7 cellular contexts compared by ENCODE assay signal in the genomic region with DNA sequence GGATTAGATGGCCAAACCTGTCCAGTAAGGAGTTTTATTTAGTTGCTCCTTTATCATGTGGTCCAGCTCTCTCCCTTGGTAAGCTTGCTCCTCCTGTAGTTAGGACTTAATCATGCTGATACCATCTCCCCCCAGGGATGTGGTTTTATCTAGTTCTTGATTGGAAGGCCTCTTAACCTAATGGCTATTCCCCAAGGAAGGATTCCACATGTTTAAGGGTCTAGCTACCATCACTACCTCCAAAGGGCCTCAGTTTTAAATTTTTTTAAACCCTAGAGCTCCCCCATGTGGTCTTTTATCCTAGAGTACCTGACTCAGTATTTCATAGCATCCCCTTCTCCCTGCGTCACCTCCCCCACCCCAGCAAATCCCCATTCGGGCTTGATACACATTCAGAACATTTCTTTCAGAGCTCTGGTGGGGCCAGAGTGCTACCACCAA. TPM values are rescaled to one million over a fixed set of nuclear protein-coding genes. Genes with fewer than 3 reads are reported as not detected.
DNase-seq lines count a peak whose midpoint lies in the region; ATAC-seq, FAIRE-seq and TF ChIP-seq lines count a peak whose summit lies in the region.

No MANE protein-coding gene starts in this region.

- no peak overlapping the region for H3K27ac ChIP-seq in GM12878 (ENCODE audit: control insufficient read depth, insufficient read depth)

- RAD21 ChIA-PET in GM12878 (lab: Charles Lee; ENCODE audit: unreplicated experiment): interaction anchor here (0.5 to 4.2 kb wide), 4 partner anchors 8 to 124 kb away, joined by 3 to 15 read pairs (median 4); no protein-coding TSS in a partner anchor

- SMC1A ChIA-PET in GM12878 (lab: Charles Lee; ENCODE audit: uncharacterized antibody, unreplicated experiment): interaction anchor here (0.7 to 6.5 kb wide), 11 partner anchors 9 to 153 kb away, joined by 3 to 32 read pairs (median 3); a partner anchor contains a TSS

- WGBS in GM12878 (ENCODE audit: insufficient coverage, insufficient replicate concordance, low lambda C conversion rate, missing lambda C conversion rate): 66% methylated on average over 2 of the region's 2 CpGs

- no peak overlapping the region for H3K9ac ChIP-seq in GM12878 (ENCODE audit: control insufficient read depth, insufficient read depth, low read length)

- POLR2A ChIA-PET in GM12878 (lab: Charles Lee): interaction anchor here (0.6 to 1.5 kb wide), 3 partner anchors 9 to 132 kb away, joined by 3 to 4 read pairs (median 4); no protein-coding TSS in a partner anchor

- CTCF ChIA-PET in GM12878 (lab: Yijun Ruan, JAX): interaction anchor here (0.6 to 4.4 kb wide), 29 partner anchors 9 to 938 kb away, joined by 3 to 30 read pairs (median 4); a partner anchor contains a TSS

- H3K79me2 ChIP-seq in GM12878 (ENCODE audit: control insufficient read depth, insufficient read depth, low read length): peaks cover 2% of the 10 kb centered on the region; the same call in 1 of the 2 replicates

- in situ Hi-C loops in GM12878 (cut with MboI): loop anchor here (10.0 kb wide), 1 partner anchor 452 kb away; no protein-coding TSS in a partner anchor

- H3K4me3 ChIP-seq in GM12878: no peak overlapping the region
- no peak overlapping the region for H3K4me3 ChIP-seq in mucosa of descending colon

- no peak for TF ChIP-seq EP300 in GM12878 (IDR thresholded peaks at IDR 0.05; ENCODE audit: borderline replicate concordance in 1 of 2, control insufficient read depth in 1 of 2, low read depth in 2 of 2, low read length in 2 of 2)

- no peaks in the 10 kb centered on the region for H3K27me3 ChIP-seq in GM12878 (replicated peaks in 1 of 2; ENCODE audit: control insufficient read depth in 2 of 2, insufficient read depth in 2 of 2, low read length in 1 of 2)

- no peak overlapping the region for H3K4me2 ChIP-seq in GM12878 (ENCODE audit: control insufficient read depth, insufficient read depth)

- FAIRE-seq in GM12878 (lab: Jason Lieb, UNC): no peak

- TF ChIP-seq POLR2A in GM12878 (IDR thresholded peaks at IDR 0.05; ENCODE audit: low read depth, low read length): no peak

- 0 out of 2 replicates have a peak, but pooled peaks cover 2% of the 10 kb centered on the region for H3K4me1 ChIP-seq in GM12878 (ENCODE audit: control insufficient read depth, insufficient read depth, low read length)
- peaks cover 9% of the 10 kb centered on the region for H3K4me1 ChIP-seq in mucosa of descending colon (ENCODE audit: low read depth)

- H3K36me3 ChIP-seq in GM12878 (ENCODE audit: control insufficient read depth in 2 of 2, insufficient read depth in 2 of 2, low read length in 1 of 2) (peaks cover 25 to 50% of the 10 kb centered on the region in 2 experiments), mucosa of descending colon (ENCODE audit: low read depth) (no peaks in the 10 kb centered on the region)

- ATAC-seq in GM12878 (peak; percentile 60), mucosa of descending colon (peak; percentile 24), HG03342 (IDR thresholded peaks at IDR 0.05; ENCODE audit: unreplicated experiment) (no peak)

- BruUV-seq in GM12878 (replicated peaks; lab: Mats Ljungman, UMichigan): no TSS peak

- intact Hi-C loops in GM12878 (cut with micrococcal nuclease; ENCODE audit: unreplicated experiment) (no loop called here), mucosa of descending colon (cut with DNase I, micrococcal nuclease) (no loop called here)

- TF ChIP-seq CTCF in GM12878 (IDR thresholded peaks at IDR 0.05 in 2 of 3, conservative IDR thresholded peaks at IDR 0.05 in 1 of 3; ENCODE audit: control insufficient read depth in 2 of 3, extremely low read depth in 1 of 3, insufficient read depth in 1 of 3, low read depth in 3 of 3, low read length in 3 of 3): peak in 2 of 3 experiments; percentile 10 to 34; a peak in 2 of 6 replicates
- TF ChIP-seq CTCF in mucosa of descending colon (IDR thresholded peaks at IDR 0.05): no peak

- no peak for TF ChIP-seq RAD21 in GM12878 (IDR thresholded peaks at IDR 0.05; ENCODE audit: insufficient read depth, low read depth, low read length)

- no peak overlapping the region for H2AFZ ChIP-seq in GM12878 (ENCODE audit: control insufficient read depth, low read depth, low read length)

- no peaks in the 10 kb centered on the region for H3K9me3 ChIP-seq in GM12878 (replicated peaks; ENCODE audit: control insufficient read depth, insufficient read depth, low read length)
- no peaks in the 10 kb centered on the region for H3K9me3 ChIP-seq in mucosa of descending colon

- peaks cover 3% of the 10 kb centered on the region for H4K20me1 ChIP-seq in GM12878 (ENCODE audit: control insufficient read depth, insufficient read depth)

- DNase-seq in ELF-1 (ENCODE audit: low read depth, low spot score) (peak; percentile 54), Kasumi-1 (lab: John Stamatoyannopoulos, UW) (peak; percentile 55 to 60), GM12878 (ENCODE audit: low read depth, low spot score) (no peak), mucosa of descending colon (no peak), H4 (ENCODE audit: low spot score) (no peak)
- DNase-seq in stimulated activated CD8-positive, alpha-beta memory T cell treated with anti-CD3 and anti-CD28 coated beads, Interleukin-4, amount 100 ng/mL, for 48 hours: no peak

RNA-seq across cellular contexts. Expression of a gene that starts 22.5 kb away (rescaled TPM):
- 22.1 and 24.5 TPM in 2 replicates for total RNA-seq in GM12878 (2013; cell fraction: nucleolus; rRNA removed)
- total RNA-seq in GM12878 (2014; rRNA removed) (8.5 and 10.1 TPM in 2 replicates), GM12878 (2014; rRNA removed; fragmentation: Illumina TruSeq; extraction: Trizol) (4.8 and 5.2 TPM in 2 replicates), GM12878 (2021) (9.4 and 10.4 TPM in 2 replicates), mucosa of descending colon (10 to 100 TPM in 1 of 3 donors, 1 to 10 TPM in 2; 3.2 to 18.8 (median 8.9) TPM)
- 9.5 TPM for polyA plus RNA-seq in GM12878 (2011; ENCODE audit: low read depth)
- polyA plus RNA-seq in GM12878 (2011; rRNA removed) (8.7 and 14.9 TPM in 2 replicates), GM12878 (2014; fragmentation: Illumina TruSeq; extraction: Trizol) (6.1 and 9.4 TPM in 2 replicates), GM12878 (2014; fragmentation: Nextera tagmentation; extraction: Ambion mirVana) (1 to 10 TPM in 1 of 2 experiments, under 1 TPM in 1; 0.45 to 1.2 TPM), GM12878 (2014; rRNA removed) (13.6 and 14.1 TPM in 2 replicates), GM12878 (2016; fragmentation: Nextera tagmentation; extraction: Ambion mirVana) (1 to 10 TPM; 4.2 to 4.6 TPM)
- polyA plus RNA-seq in GM12878 (2011; cell fraction: cytosol; rRNA removed): 14.6 and 17.1 TPM in 2 replicates
- polyA plus RNA-seq in GM12878 (2011; cell fraction: nucleus; rRNA removed): 154 and 166 TPM in 2 replicates
- 10.0 TPM in 2 replicates for polyA plus RNA-seq in GM12878 (2012)
- polyA minus RNA-seq in GM12878 (2011; rRNA and poly(A)+ RNA removed): 10.8 and 12.7 TPM in 2 replicates
- polyA minus RNA-seq in GM12878 (2011; cell fraction: cytosol; rRNA and poly(A)+ RNA removed): 4.1 and 4.7 TPM in 2 replicates
- 16.7 and 21.1 TPM in 2 replicates for polyA minus RNA-seq in GM12878 (2011; cell fraction: nucleus; rRNA and poly(A)+ RNA removed)
- 9.1 and 14.3 TPM in 2 replicates for total RNA-seq in H4 (2014; rRNA removed; shearing (Covaris generic))

RNA-seq across cellular contexts. Expression of a gene that starts 24.3 kb away (rescaled TPM):
- 36.0 and 51.7 TPM in 2 replicates for total RNA-seq in GM12878 (2013; cell fraction: nucleolus; rRNA removed)
- 46.1 and 47.1 TPM in 2 replicates for total RNA-seq in GM12878 (2014; rRNA removed)
- 21.4 and 26.1 TPM in 2 replicates for total RNA-seq in GM12878 (2014; rRNA removed; fragmentation: Illumina TruSeq; extraction: Trizol)
- total RNA-seq in GM12878 (2021): 42.4 and 43.2 TPM in 2 replicates
- polyA plus RNA-seq in GM12878 (2011; ENCODE audit: low read depth): 11.6 TPM
- 18.3 and 30.4 TPM in 2 replicates for polyA plus RNA-seq in GM12878 (2011; rRNA removed)
- polyA plus RNA-seq in GM12878 (2011; cell fraction: cytosol; rRNA removed): 48.7 and 74.4 TPM in 2 replicates
- polyA plus RNA-seq in GM12878 (2011; cell fraction: nucleus; rRNA removed): 192 and 199 TPM in 2 replicates
- polyA plus RNA-seq in GM12878 (2012): 25.1 and 25.9 TPM in 2 replicates
- 13.6 and 22.1 TPM in 2 replicates for polyA plus RNA-seq in GM12878 (2014; fragmentation: Illumina TruSeq; extraction: Trizol)
- polyA plus RNA-seq in GM12878 (2014; fragmentation: Nextera tagmentation; extraction: Ambion mirVana): 1 to 10 TPM; 5.5 to 9.4 TPM
- polyA plus RNA-seq in GM12878 (2014; rRNA removed): 44.2 and 54.0 TPM in 2 replicates
- polyA plus RNA-seq in GM12878 (2016; fragmentation: Nextera tagmentation; extraction: Ambion mirVana): 10 to 100 TPM; 58.7 to 60.1 TPM
- polyA minus RNA-seq in GM12878 (2011; rRNA and poly(A)+ RNA removed): 17.8 and 36.9 TPM in 2 replicates
- 8.8 and 11.2 TPM in 2 replicates for polyA minus RNA-seq in GM12878 (2011; cell fraction: cytosol; rRNA and poly(A)+ RNA removed)
- 35.8 and 54.1 TPM in 2 replicates for polyA minus RNA-seq in GM12878 (2011; cell fraction: nucleus; rRNA and poly(A)+ RNA removed)
- total RNA-seq in mucosa of descending colon: 10 to 100 TPM; 22.9 to 26.8 (median 25.1) TPM
- 46.4 and 47.0 TPM in 2 replicates for total RNA-seq in H4 (2014; rRNA removed; shearing (Covaris generic))

RNA-seq across cellular contexts. Expression of a gene that starts 24.9 kb away (rescaled TPM):
- 454 and 500 TPM in 2 replicates for total RNA-seq in GM12878 (2013; cell fraction: nucleolus; rRNA removed)
- total RNA-seq in GM12878 (2014; rRNA removed) (155 and 164 TPM in 2 replicates), GM12878 (2014; rRNA removed; fragmentation: Illumina TruSeq; extraction: Trizol) (162 and 177 TPM in 2 replicates), GM12878 (2021) (803 and 817 TPM in 2 replicates), mucosa of descending colon (100 to 1,000 TPM; 584 to 701 (median 615) TPM)
- polyA plus RNA-seq in GM12878 (2011; ENCODE audit: low read depth): 722 TPM
- polyA plus RNA-seq in GM12878 (2011; rRNA removed) (276 and 336 TPM in 2 replicates), GM12878 (2014; fragmentation: Illumina TruSeq; extraction: Trizol) (629 and 689 TPM in 2 replicates), GM12878 (2014; fragmentation: Nextera tagmentation; extraction: Ambion mirVana) (100 to 1,000 TPM; 318 to 348 TPM), GM12878 (2014; rRNA removed) (337 and 342 TPM in 2 replicates), GM12878 (2016; fragmentation: Nextera tagmentation; extraction: Ambion mirVana) (100 to 1,000 TPM; 109 to 127 TPM)
- polyA plus RNA-seq in GM12878 (2011; cell fraction: cytosol; rRNA removed): 364 and 463 TPM in 2 replicates
- 570 and 649 TPM in 2 replicates for polyA plus RNA-seq in GM12878 (2011; cell fraction: nucleus; rRNA removed)
- 822 and 853 TPM in 2 replicates for polyA plus RNA-seq in GM12878 (2012)
- 693 and 777 TPM in 2 replicates for polyA minus RNA-seq in GM12878 (2011; rRNA and poly(A)+ RNA removed)
- polyA minus RNA-seq in GM12878 (2011; cell fraction: cytosol; rRNA and poly(A)+ RNA removed): 382 and 437 TPM in 2 replicates
- 188 and 293 TPM in 2 replicates for polyA minus RNA-seq in GM12878 (2011; cell fraction: nucleus; rRNA and poly(A)+ RNA removed)
- total RNA-seq in H4 (2014; rRNA removed; shearing (Covaris generic)): 187 and 206 TPM in 2 replicates

RNA-seq across cellular contexts. Expression of a gene that starts 30.5 kb away (rescaled TPM):
- total RNA-seq in GM12878 (2013; cell fraction: nucleolus; rRNA removed): not detected in 2 replicates
- total RNA-seq in GM12878 (2014; rRNA removed) (0.23 TPM in 1 of 2 replicates, not detected in the other), GM12878 (2014; rRNA removed; fragmentation: Illumina TruSeq; extraction: Trizol) (not detected in 2 replicates), GM12878 (2021) (not detected in 2 replicates), mucosa of descending colon (not detected)
- not detected for polyA plus RNA-seq in GM12878 (2011; ENCODE audit: low read depth)
- polyA plus RNA-seq in GM12878 (2011; rRNA removed) (not detected in 2 replicates), GM12878 (2014; fragmentation: Illumina TruSeq; extraction: Trizol) (not detected in 2 replicates), GM12878 (2014; fragmentation: Nextera tagmentation; extraction: Ambion mirVana) (under 1 TPM; 0.21 to 0.69 TPM), GM12878 (2014; rRNA removed) (0.22 TPM in 1 of 2 replicates, not detected in the other), GM12878 (2016; fragmentation: Nextera tagmentation; extraction: Ambion mirVana) (not detected)
- polyA plus RNA-seq in GM12878 (2011; cell fraction: cytosol; rRNA removed): 0.15 TPM in 1 of 2 replicates, not detected in the other
- polyA plus RNA-seq in GM12878 (2011; cell fraction: nucleus; rRNA removed): not detected in 2 replicates
- not detected in 2 replicates for polyA plus RNA-seq in GM12878 (2012)
- polyA minus RNA-seq in GM12878 (2011; rRNA and poly(A)+ RNA removed): not detected in 2 replicates
- not detected in 2 replicates for polyA minus RNA-seq in GM12878 (2011; cell fraction: cytosol; rRNA and poly(A)+ RNA removed)
- not detected in 2 replicates for polyA minus RNA-seq in GM12878 (2011; cell fraction: nucleus; rRNA and poly(A)+ RNA removed)
- total RNA-seq in H4 (2014; rRNA removed; shearing (Covaris generic)): not detected in 2 replicates

RNA-seq across cellular contexts. Expression of a gene that starts 35.3 kb away (rescaled TPM):
- total RNA-seq in GM12878 (2013; cell fraction: nucleolus; rRNA removed): 82.6 and 90.1 TPM in 2 replicates
- 94.2 and 112 TPM in 2 replicates for total RNA-seq in GM12878 (2014; rRNA removed)
- total RNA-seq in GM12878 (2014; rRNA removed; fragmentation: Illumina TruSeq; extraction: Trizol): 126 and 133 TPM in 2 replicates
- total RNA-seq in GM12878 (2021): 214 and 224 TPM in 2 replicates
- polyA plus RNA-seq in GM12878 (2011; ENCODE audit: low read depth): 232 TPM
- 111 and 116 TPM in 2 replicates for polyA plus RNA-seq in GM12878 (2011; rRNA removed)
- polyA plus RNA-seq in GM12878 (2011; cell fraction: cytosol; rRNA removed): 130 and 141 TPM in 2 replicates
- polyA plus RNA-seq in GM12878 (2011; cell fraction: nucleus; rRNA removed): 50.3 and 51.6 TPM in 2 replicates
- polyA plus RNA-seq in GM12878 (2012): 263 and 277 TPM in 2 replicates
- polyA plus RNA-seq in GM12878 (2014; fragmentation: Illumina TruSeq; extraction: Trizol): 271 and 372 TPM in 2 replicates
- polyA plus RNA-seq in GM12878 (2014; fragmentation: Nextera tagmentation; extraction: Ambion mirVana): 100 to 1,000 TPM; 339 to 381 TPM
- polyA plus RNA-seq in GM12878 (2014; rRNA removed): 195 TPM in 2 replicates
- polyA plus RNA-seq in GM12878 (2016; fragmentation: Nextera tagmentation; extraction: Ambion mirVana): 100 to 1,000 TPM; 451 to 462 TPM
- polyA minus RNA-seq in GM12878 (2011; rRNA and poly(A)+ RNA removed): 98.5 and 129 TPM in 2 replicates
- polyA minus RNA-seq in GM12878 (2011; cell fraction: cytosol; rRNA and poly(A)+ RNA removed): 41.8 and 44.8 TPM in 2 replicates
- polyA minus RNA-seq in GM12878 (2011; cell fraction: nucleus; rRNA and poly(A)+ RNA removed): 22.7 and 45.4 TPM in 2 replicates
- total RNA-seq in mucosa of descending colon: 100 to 1,000 TPM; 283 to 581 (median 528) TPM
- total RNA-seq in H4 (2014; rRNA removed; shearing (Covaris generic)): 59.6 and 110 TPM in 2 replicates

Comparison
In these comparisons a context has a peak if more than half of its experiments do, and no peak if none do; other contexts are left out.
1. DNase-seq: peak in ELF-1 (single experiment) and Kasumi-1 (2 of 2); none in GM12878 (single experiment), mucosa of descending colon (0 of 3), H4 (single experiment) and stimulated activated CD8-positive, alpha-beta memory T cell treated with anti-CD3 and anti-CD28 coated beads, Interleukin-4, amount 100 ng/mL, for 48 hours (single experiment).